ENCODE assay signal across 8 cellular contexts in genomic region chr6:117483004-117483644, GRCh38. TPM values are rescaled to one million over a fixed set of nuclear protein-coding genes. Genes with fewer than 3 reads are reported as not detected.
A peak's percentile ranks its signal among the peaks of the same experiment; 100 is the strongest.
DNase-seq lines count a peak whose midpoint lies in the region; ATAC-seq and TF ChIP-seq lines count a peak whose summit lies in the region.

No MANE protein-coding gene starts in this region.

- ATAC-seq in GM21529 (IDR thresholded peaks at IDR 0.05; ENCODE audit: unreplicated experiment) (peak; percentile 17), esophagus mucosa (peak; percentile 56), HG03442 (IDR thresholded peaks at IDR 0.05; ENCODE audit: unreplicated experiment) (no peak)

- H3K36me3 Mint-ChIP-seq in type B pancreatic cell = no peaks in the 10 kb centered on the region

- peaks cover 5% of the 10 kb centered on the region for H3K9me3 Mint-ChIP-seq in type B pancreatic cell

- no peaks in the 10 kb centered on the region for H3K27me3 ChIP-seq in mucosa of stomach (ENCODE audit: control insufficient read depth, insufficient read depth, low read length)

- H3K4me3 ChIP-seq in NB4 (ENCODE audit: low read depth, low read length) = peak overlapping the region; percentile 88
- H3K4me3 ChIP-seq in mucosa of stomach (ENCODE audit: low read length) = peak overlapping the region; percentile 68

- peak overlapping the region; percentile 96 for H3K4me3 Mint-ChIP-seq in type B pancreatic cell

- H3K27me3 Mint-ChIP-seq in type B pancreatic cell = peaks cover 26% of the 10 kb centered on the region

- TF ChIP-seq POLR2A in NB4 (IDR thresholded peaks at IDR 0.05; ENCODE audit: extremely low read depth, insufficient read length) = no peak

- peaks cover 30% of the 10 kb centered on the region for H3K4me1 ChIP-seq in mucosa of stomach (ENCODE audit: control insufficient read depth, insufficient read depth, low read length)

- H3K9me3 ChIP-seq in mucosa of stomach (ENCODE audit: control insufficient read depth, low read length) = no peaks in the 10 kb centered on the region

- no peaks in the 10 kb centered on the region for H3K36me3 ChIP-seq in mucosa of stomach (ENCODE audit: control insufficient read depth, insufficient read depth, low read length)

- peak overlapping the region; percentile 92 for H3K27ac Mint-ChIP-seq in type B pancreatic cell

- peak; percentile 65 for DNase-seq in EL
- DNase-seq in NB4 (ENCODE audit: low read depth) = peak; percentile 76
- DNase-seq in activated CD4-positive, alpha-beta T cell treated with anti-CD3 and anti-CD28 coated beads, Interleukin-2, amount 50 U/mL, for 48 hours = peak; percentile 25 to 41
- peak; percentile 77 for DNase-seq in type B pancreatic cell (ENCODE audit: extremely low spot score, unreplicated experiment)

- peak overlapping the region; percentile 90 for H3K9ac ChIP-seq in mucosa of stomach (ENCODE audit: low read length)

- H3K4me1 Mint-ChIP-seq in type B pancreatic cell (ENCODE audit: unreplicated experiment) = peaks cover 14% of the 10 kb centered on the region

- TF ChIP-seq CTCF in NB4 (IDR thresholded peaks at IDR 0.05; ENCODE audit: low read depth, low read length) = no peak
- no peak for TF ChIP-seq CTCF in type B pancreatic cell (conservative IDR thresholded peaks at IDR 0.05)

RNA-seq across cellular contexts. Expression of gene DCBLD1, which starts 0.7 kb away (rescaled TPM):
- total RNA-seq in esophagus mucosa (9.5 TPM), type B pancreatic cell (ENCODE audit: low replicate concordance) (9.0 and 15.0 TPM in 2 replicates)

RNA-seq across cellular contexts. Expression of gene ROS1, which starts 57.4 kb away (rescaled TPM):
- total RNA-seq in esophagus mucosa (0.04 TPM), type B pancreatic cell (ENCODE audit: low replicate concordance) (0.19 and 0.33 TPM in 2 replicates)
